1 cellular context compared by ENCODE assay signal in genomic region chr4:113476800-113477199, GRCh38.
A peak's percentile ranks its signal among the peaks of the same experiment; 100 is the strongest.
TF ChIP-seq lines count a peak whose summit lies in the region.

No MANE protein-coding gene starts in this region.

TF ChIP-seq in HCT116, 20 proteins besides CTCF, POLR2A, EP300 and RAD21 (continued from another document):
- TF ChIP-seq, protein P1, sequence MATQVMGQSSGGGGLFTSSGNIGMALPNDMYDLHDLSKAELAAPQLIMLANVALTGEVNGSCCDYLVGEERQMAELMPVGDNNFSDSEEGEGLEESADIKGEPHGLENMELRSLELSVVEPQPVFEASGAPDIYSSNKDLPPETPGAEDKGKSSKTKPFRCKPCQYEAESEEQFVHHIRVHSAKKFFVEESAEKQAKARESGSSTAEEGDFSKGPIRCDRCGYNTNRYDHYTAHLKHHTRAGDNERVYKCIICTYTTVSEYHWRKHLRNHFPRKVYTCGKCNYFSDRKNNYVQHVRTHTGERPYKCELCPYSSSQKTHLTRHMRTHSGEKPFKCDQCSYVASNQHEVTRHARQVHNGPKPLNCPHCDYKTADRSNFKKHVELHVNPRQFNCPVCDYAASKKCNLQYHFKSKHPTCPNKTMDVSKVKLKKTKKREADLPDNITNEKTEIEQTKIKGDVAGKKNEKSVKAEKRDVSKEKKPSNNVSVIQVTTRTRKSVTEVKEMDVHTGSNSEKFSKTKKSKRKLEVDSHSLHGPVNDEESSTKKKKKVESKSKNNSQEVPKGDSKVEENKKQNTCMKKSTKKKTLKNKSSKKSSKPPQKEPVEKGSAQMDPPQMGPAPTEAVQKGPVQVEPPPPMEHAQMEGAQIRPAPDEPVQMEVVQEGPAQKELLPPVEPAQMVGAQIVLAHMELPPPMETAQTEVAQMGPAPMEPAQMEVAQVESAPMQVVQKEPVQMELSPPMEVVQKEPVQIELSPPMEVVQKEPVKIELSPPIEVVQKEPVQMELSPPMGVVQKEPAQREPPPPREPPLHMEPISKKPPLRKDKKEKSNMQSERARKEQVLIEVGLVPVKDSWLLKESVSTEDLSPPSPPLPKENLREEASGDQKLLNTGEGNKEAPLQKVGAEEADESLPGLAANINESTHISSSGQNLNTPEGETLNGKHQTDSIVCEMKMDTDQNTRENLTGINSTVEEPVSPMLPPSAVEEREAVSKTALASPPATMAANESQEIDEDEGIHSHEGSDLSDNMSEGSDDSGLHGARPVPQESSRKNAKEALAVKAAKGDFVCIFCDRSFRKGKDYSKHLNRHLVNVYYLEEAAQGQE (IDR thresholded peaks at IDR 0.05; ENCODE audit: low read depth) = no peak
- TF ChIP-seq FOSL1 (IDR thresholded peaks at IDR 0.05; ENCODE audit: low read depth) (peak; percentile 80), EGR1 (IDR thresholded peaks at IDR 0.05; ENCODE audit: low read depth) (no peak), EZH2phosphoT487 (IDR thresholded peaks at IDR 0.05; ENCODE audit: borderline replicate concordance) (no peak), SP1 (IDR thresholded peaks at IDR 0.05; ENCODE audit: low read depth) (peak; percentile 74), CEBPB (IDR thresholded peaks at IDR 0.05; ENCODE audit: low read depth) (peak; percentile 79), POLR2AphosphoS5 (IDR thresholded peaks at IDR 0.05; ENCODE audit: low read depth, low read length) (no peak)
